1 cellular context compared by ENCODE assay signal in the genomic region with DNA sequence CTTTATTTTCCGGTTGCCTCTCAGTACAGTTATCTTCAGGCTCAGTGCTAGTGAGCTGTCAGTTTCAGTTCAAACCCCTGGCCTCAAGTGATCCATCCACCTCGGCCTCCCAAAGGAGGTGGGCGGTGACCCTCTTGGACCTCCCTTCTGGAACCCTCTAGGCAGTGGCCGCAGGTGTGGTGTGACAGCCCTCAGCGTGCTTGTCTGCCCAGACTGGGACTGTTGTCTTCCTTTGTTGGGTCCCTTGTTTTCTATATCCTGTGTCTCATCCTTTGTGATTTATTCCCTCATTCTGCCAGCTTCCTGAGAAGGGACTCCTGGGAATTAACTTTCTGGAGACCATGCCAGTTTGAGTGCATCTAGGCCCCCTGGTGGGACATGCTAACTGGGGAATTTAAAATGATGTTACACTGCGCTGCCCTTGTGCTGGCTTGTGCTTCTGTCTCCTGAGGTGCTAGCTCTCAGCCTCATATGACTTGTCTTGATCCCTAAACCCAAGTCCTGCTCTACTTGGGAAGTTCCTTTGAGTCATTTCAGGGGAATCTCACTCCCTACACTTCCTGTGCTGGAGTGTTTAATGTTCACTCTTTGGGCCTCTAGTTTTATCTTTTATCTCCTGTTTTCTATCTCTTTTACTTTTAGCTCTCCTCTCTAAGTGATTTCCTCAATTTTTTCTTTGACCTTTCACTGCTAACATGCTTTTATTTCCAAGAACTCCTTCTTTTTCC.
TF ChIP-seq lines count a peak whose summit lies in the region.

No MANE protein-coding gene starts in this region.

TF ChIP-seq in K562, 482 proteins besides CTCF, POLR2A, EP300 and RAD21 (continued from another document and continues in another):
- TF ChIP-seq, protein P1, sequence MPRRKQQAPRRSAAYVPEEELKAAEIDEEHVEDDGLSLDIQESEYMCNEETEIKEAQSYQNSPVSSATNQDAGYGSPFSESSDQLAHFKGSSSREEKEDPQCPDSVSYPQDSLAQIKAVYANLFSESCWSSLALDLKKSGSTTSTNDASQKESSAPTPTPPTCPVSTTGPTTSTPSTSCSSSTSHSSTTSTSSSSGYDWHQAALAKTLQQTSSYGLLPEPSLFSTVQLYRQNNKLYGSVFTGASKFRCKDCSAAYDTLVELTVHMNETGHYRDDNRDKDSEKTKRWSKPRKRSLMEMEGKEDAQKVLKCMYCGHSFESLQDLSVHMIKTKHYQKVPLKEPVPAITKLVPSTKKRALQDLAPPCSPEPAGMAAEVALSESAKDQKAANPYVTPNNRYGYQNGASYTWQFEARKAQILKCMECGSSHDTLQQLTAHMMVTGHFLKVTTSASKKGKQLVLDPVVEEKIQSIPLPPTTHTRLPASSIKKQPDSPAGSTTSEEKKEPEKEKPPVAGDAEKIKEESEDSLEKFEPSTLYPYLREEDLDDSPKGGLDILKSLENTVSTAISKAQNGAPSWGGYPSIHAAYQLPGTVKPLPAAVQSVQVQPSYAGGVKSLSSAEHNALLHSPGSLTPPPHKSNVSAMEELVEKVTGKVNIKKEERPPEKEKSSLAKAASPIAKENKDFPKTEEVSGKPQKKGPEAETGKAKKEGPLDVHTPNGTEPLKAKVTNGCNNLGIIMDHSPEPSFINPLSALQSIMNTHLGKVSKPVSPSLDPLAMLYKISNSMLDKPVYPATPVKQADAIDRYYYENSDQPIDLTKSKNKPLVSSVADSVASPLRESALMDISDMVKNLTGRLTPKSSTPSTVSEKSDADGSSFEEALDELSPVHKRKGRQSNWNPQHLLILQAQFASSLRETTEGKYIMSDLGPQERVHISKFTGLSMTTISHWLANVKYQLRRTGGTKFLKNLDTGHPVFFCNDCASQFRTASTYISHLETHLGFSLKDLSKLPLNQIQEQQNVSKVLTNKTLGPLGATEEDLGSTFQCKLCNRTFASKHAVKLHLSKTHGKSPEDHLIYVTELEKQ (CRISPR knock-in tag; IDR thresholded peaks at IDR 0.05), result 0 out of 2 replicates have a peak, but pooled peaks have one; percentile 61
- TF ChIP-seq NCOA2 (IDR thresholded peaks at IDR 0.05; ENCODE audit: partially characterized antibody in 2 of 2), result no peak
- TF ChIP-seq, protein P2, sequence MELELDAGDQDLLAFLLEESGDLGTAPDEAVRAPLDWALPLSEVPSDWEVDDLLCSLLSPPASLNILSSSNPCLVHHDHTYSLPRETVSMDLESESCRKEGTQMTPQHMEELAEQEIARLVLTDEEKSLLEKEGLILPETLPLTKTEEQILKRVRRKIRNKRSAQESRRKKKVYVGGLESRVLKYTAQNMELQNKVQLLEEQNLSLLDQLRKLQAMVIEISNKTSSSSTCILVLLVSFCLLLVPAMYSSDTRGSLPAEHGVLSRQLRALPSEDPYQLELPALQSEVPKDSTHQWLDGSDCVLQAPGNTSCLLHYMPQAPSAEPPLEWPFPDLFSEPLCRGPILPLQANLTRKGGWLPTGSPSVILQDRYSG (tag; conservative IDR thresholded peaks at IDR 0.05; ENCODE audit: low read depth), result no peak
- TF ChIP-seq ASH1L (IDR thresholded peaks at IDR 0.05; ENCODE audit: borderline replicate concordance, low read depth, partially characterized antibody), result no peak
- TF ChIP-seq ZNF12 (CRISPR knock-in tag; IDR thresholded peaks at IDR 0.05), result peak; percentile 36; the same call in 1 of the 2 replicates
- TF ChIP-seq ADNP (tag; IDR thresholded peaks at IDR 0.05), result no peak
- TF ChIP-seq COPS2 (conservative IDR thresholded peaks at IDR 0.05), result no peak
- TF ChIP-seq RUNX1 (IDR thresholded peaks at IDR 0.05; ENCODE audit: low read depth), result no peak
- peak; percentile 37; the same call in 1 of the 2 replicates for TF ChIP-seq TCFL5 (CRISPR knock-in tag; conservative IDR thresholded peaks at IDR 0.05)
- TF ChIP-seq SNRNP70 (optimal IDR thresholded peaks at IDR 0.05; ENCODE audit: low read depth, low read length), result no peak
- TF ChIP-seq, protein P3, sequence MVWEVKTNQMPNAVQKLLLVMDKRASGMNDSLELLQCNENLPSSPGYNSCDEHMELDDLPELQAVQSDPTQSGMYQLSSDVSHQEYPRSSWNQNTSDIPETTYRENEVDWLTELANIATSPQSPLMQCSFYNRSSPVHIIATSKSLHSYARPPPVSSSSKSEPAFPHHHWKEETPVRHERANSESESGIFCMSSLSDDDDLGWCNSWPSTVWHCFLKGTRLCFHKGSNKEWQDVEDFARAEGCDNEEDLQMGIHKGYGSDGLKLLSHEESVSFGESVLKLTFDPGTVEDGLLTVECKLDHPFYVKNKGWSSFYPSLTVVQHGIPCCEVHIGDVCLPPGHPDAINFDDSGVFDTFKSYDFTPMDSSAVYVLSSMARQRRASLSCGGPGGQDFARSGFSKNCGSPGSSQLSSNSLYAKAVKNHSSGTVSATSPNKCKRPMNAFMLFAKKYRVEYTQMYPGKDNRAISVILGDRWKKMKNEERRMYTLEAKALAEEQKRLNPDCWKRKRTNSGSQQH (CRISPR knock-in tag; IDR thresholded peaks at IDR 0.05), result peak; percentile 92
- TF ChIP-seq ZNF444 (CRISPR knock-in tag; IDR thresholded peaks at IDR 0.05), result no peak
- TF ChIP-seq ZNF253 (CRISPR knock-in tag; conservative IDR thresholded peaks at IDR 0.05), result no peak
- TF ChIP-seq, protein P4, sequence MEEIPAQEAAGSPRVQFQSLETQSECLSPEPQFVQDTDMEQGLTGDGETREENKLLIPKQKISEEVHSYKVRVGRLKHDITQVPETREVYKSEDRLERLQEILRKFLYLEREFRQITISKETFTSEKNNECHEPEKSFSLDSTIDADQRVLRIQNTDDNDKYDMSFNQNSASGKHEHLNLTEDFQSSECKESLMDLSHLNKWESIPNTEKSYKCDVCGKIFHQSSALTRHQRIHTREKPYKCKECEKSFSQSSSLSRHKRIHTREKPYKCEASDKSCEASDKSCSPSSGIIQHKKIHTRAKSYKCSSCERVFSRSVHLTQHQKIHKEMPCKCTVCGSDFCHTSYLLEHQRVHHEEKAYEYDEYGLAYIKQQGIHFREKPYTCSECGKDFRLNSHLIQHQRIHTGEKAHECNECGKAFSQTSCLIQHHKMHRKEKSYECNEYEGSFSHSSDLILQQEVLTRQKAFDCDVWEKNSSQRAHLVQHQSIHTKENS (CRISPR knock-in tag; IDR thresholded peaks at IDR 0.05), result no peak
- TF ChIP-seq, protein P5, sequence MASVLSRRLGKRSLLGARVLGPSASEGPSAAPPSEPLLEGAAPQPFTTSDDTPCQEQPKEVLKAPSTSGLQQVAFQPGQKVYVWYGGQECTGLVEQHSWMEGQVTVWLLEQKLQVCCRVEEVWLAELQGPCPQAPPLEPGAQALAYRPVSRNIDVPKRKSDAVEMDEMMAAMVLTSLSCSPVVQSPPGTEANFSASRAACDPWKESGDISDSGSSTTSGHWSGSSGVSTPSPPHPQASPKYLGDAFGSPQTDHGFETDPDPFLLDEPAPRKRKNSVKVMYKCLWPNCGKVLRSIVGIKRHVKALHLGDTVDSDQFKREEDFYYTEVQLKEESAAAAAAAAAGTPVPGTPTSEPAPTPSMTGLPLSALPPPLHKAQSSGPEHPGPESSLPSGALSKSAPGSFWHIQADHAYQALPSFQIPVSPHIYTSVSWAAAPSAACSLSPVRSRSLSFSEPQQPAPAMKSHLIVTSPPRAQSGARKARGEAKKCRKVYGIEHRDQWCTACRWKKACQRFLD (CRISPR knock-in tag; IDR thresholded peaks at IDR 0.05), result no peak
- TF ChIP-seq ZFX (CRISPR knock-in tag; IDR thresholded peaks at IDR 0.05), result no peak
- TF ChIP-seq GTF2A2 (tag; IDR thresholded peaks at IDR 0.05), result no peak
- TF ChIP-seq JUNB (CRISPR knock-in tag; conservative IDR thresholded peaks at IDR 0.05), result 0 out of 2 replicates have a peak, but pooled peaks have one; percentile 28
- TF ChIP-seq ZNF431 (CRISPR knock-in tag; IDR thresholded peaks at IDR 0.05), result no peak
- TF ChIP-seq, protein P6, sequence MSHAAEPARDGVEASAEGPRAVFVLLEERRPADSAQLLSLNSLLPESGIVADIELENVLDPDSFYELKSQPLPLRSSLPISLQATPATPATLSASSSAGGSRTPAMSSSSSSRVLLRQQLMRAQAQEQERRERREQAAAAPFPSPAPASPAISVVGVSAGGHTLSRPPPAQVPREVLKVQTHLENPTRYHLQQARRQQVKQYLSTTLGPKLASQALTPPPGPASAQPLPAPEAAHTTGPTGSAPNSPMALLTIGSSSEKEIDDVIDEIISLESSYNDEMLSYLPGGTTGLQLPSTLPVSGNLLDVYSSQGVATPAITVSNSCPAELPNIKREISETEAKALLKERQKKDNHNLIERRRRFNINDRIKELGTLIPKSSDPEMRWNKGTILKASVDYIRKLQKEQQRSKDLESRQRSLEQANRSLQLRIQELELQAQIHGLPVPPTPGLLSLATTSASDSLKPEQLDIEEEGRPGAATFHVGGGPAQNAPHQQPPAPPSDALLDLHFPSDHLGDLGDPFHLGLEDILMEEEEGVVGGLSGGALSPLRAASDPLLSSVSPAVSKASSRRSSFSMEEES (CRISPR knock-in tag; IDR thresholded peaks at IDR 0.05), result no peak
- TF ChIP-seq SIRT6 (IDR thresholded peaks at IDR 0.05; ENCODE audit: low read depth, low read length), result no peak
- no peak for TF ChIP-seq RBM22 (IDR thresholded peaks at IDR 0.05; ENCODE audit: low read depth, low read length, poor library complexity, severe bottlenecking)
- no peak for TF ChIP-seq ATF1 (CRISPR knock-in tag; IDR thresholded peaks at IDR 0.05)
- no peak for TF ChIP-seq ATF1 (tag; IDR thresholded peaks at IDR 0.05)
- TF ChIP-seq NFRKB (IDR thresholded peaks at IDR 0.05; ENCODE audit: low read depth), result no peak
- no peak for TF ChIP-seq POLR2B (IDR thresholded peaks at IDR 0.05; ENCODE audit: low read depth, partially characterized antibody)
- TF ChIP-seq TAF7 (tag; IDR thresholded peaks at IDR 0.05), result no peak
- TF ChIP-seq ZNF174 (CRISPR knock-in tag; IDR thresholded peaks at IDR 0.05), result no peak; the same call in 1 of the 2 replicates
- TF ChIP-seq PTBP1 (IDR thresholded peaks at IDR 0.05; ENCODE audit: low read depth, low read length), result no peak
- no peak for TF ChIP-seq RBM14 (IDR thresholded peaks at IDR 0.05; ENCODE audit: borderline replicate concordance, insufficient read depth, low read depth, low read length)
- TF ChIP-seq MEF2A (IDR thresholded peaks at IDR 0.05; ENCODE audit: control insufficient read depth, low read depth, low read length), result no peak
- TF ChIP-seq FUS (optimal IDR thresholded peaks at IDR 0.05; ENCODE audit: low read depth, low read length), result no peak
- TF ChIP-seq GATA2 (CRISPR knock-in tag; IDR thresholded peaks at IDR 0.05), result peak; percentile 51; the same call in 1 of the 2 replicates
- TF ChIP-seq TFAM (CRISPR knock-in tag; conservative IDR thresholded peaks at IDR 0.05), result no peak
- TF ChIP-seq, protein P7, sequence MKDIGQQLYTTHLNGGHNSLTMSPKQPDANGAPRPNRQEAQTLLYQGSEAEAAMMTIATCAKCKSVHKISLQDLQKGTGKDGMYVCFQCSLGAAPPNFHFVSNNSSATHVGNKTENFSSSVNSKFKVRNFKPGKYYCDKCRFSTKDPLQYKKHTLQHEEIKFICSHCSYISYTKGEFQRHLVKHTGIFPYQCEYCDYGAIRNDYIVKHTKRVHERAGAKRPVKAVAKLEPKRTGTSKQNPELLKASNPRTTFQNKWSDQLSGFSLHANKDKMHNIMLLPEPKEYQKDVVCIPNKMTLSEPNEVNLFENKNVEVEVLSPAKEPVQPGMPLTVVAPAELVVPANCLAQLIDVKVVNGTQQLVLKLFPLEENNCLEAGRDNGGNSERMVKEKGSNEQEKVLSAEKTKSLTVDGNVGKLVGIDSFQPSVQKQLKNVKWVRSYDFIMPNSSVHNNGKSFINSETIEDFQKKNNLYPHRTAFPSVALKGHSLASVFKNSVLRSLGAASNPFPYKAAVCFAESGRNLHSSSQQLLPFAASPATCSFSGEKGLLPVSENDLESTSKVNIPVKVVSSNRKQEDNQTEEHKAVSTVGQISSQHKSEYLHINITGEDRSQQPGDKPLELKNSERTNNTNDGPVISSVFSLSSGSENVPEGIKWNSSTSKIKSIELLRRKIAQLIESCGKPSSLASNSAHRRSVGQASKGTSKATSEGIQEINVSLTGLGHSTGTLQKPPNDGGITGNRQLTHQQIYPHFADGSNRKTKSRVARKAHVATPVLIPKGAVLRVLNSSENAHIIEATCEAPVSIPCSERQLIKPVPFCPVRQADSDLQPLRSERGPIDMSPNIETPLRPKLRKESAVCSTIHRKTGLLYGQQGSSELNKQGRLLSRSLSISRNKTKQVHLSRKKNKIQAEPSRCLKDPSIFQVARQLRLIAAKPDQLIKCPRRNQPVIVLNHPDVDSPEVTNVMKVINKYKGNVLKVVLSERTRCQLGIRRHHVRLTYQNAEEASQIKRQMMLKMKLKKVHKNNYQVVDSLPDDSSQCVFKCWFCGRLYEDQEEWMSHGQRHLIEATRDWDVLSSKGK (CRISPR knock-in tag; IDR thresholded peaks at IDR 0.05), result no peak
- TF ChIP-seq ZNF695 (CRISPR knock-in tag; IDR thresholded peaks at IDR 0.05), result 0 out of 2 replicates have a peak, but pooled peaks have one; percentile 58
- TF ChIP-seq, protein P8, sequence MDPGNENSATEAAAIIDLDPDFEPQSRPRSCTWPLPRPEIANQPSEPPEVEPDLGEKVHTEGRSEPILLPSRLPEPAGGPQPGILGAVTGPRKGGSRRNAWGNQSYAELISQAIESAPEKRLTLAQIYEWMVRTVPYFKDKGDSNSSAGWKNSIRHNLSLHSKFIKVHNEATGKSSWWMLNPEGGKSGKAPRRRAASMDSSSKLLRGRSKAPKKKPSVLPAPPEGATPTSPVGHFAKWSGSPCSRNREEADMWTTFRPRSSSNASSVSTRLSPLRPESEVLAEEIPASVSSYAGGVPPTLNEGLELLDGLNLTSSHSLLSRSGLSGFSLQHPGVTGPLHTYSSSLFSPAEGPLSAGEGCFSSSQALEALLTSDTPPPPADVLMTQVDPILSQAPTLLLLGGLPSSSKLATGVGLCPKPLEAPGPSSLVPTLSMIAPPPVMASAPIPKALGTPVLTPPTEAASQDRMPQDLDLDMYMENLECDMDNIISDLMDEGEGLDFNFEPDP (CRISPR knock-in tag; IDR thresholded peaks at IDR 0.05), result no peak
- no peak for TF ChIP-seq SNIP1 (IDR thresholded peaks at IDR 0.05; ENCODE audit: low read depth)
- TF ChIP-seq CBFB (CRISPR knock-in tag; IDR thresholded peaks at IDR 0.05), result no peak
- peak; percentile 78 for TF ChIP-seq ELF2 (CRISPR knock-in tag; IDR thresholded peaks at IDR 0.05)
- TF ChIP-seq KDM4B (IDR thresholded peaks at IDR 0.05; ENCODE audit: borderline replicate concordance in 2 of 2, low read depth in 1 of 2), result no peak
- TF ChIP-seq, protein P9, sequence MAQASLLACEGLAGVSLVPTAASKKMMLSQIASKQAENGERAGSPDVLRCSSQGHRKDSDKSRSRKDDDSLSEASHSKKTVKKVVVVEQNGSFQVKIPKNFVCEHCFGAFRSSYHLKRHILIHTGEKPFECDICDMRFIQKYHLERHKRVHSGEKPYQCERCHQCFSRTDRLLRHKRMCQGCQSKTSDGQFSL (CRISPR knock-in tag; IDR thresholded peaks at IDR 0.05), result no peak
- TF ChIP-seq, protein P9 (tag; IDR thresholded peaks at IDR 0.05), result no peak
- no peak for TF ChIP-seq NUFIP1 (IDR thresholded peaks at IDR 0.05; ENCODE audit: partially characterized antibody)
- no peak for TF ChIP-seq HMG20B (CRISPR knock-in tag; IDR thresholded peaks at IDR 0.05)
- TF ChIP-seq MIER1 (IDR thresholded peaks at IDR 0.05; ENCODE audit: low read depth), result no peak
- TF ChIP-seq FOS (IDR thresholded peaks at IDR 0.05; ENCODE audit: extremely low read depth, insufficient read length), result no peak
- no peak for TF ChIP-seq PCBP1 (IDR thresholded peaks at IDR 0.05; ENCODE audit: low read depth, low read length, poor library complexity, severe bottlenecking)
- no peak for TF ChIP-seq PTRF (tag; IDR thresholded peaks at IDR 0.05)
